ENCODE assay signal across 1 cellular context in genomic region chr12:6956332-6956727, GRCh38.
TF ChIP-seq lines count a peak whose summit lies in the region.

No MANE protein-coding gene starts in this region.

TF ChIP-seq in H1, 55 proteins besides CTCF, POLR2A, EP300 and RAD21:
- TF ChIP-seq RBBP5 (IDR thresholded peaks at IDR 0.05; ENCODE audit: borderline replicate concordance, low read depth, low read length) (no peak), NRF1 (IDR thresholded peaks at IDR 0.05; ENCODE audit: low read depth, low read length) (no peak), SP1 (IDR thresholded peaks at IDR 0.05; ENCODE audit: low read depth, low read length) (no peak), ATF3 (IDR thresholded peaks at IDR 0.05; ENCODE audit: insufficient read depth, low read depth, low read length) (no peak), YY1 (IDR thresholded peaks at IDR 0.05; ENCODE audit: low read depth, low read length) (no peak), KDM1A (IDR thresholded peaks at IDR 0.05; ENCODE audit: borderline replicate concordance, low read length) (no peak), ZNF274 (IDR thresholded peaks at IDR 0.05; ENCODE audit: borderline replicate concordance, extremely low read depth, low read length) (no peak), MAX (IDR thresholded peaks at IDR 0.05) (no peak), MAFK (IDR thresholded peaks at IDR 0.05; ENCODE audit: low read depth, low read length) (no peak), SIX5 (IDR thresholded peaks at IDR 0.05; ENCODE audit: low read depth, low read length) (no peak), SIN3A (conservative IDR thresholded peaks at IDR 0.05 in 1 of 2, IDR thresholded peaks at IDR 0.05 in 1 of 2; ENCODE audit: low read depth in 1 of 2, low read length in 2 of 2) (no peak)
